In genomic region chr9:131840220-131840619, GRCh38 we compare ENCODE assay signal across 18 cellular contexts.
DNase-seq lines count a peak whose midpoint lies in the region; ATAC-seq, FAIRE-seq and TF ChIP-seq lines count a peak whose summit lies in the region.
"Had no signal": no experiment of that assay in that cellular context is flagged by ENCODE, and none has a peak within 500 bp of the region (broad histone marks: within the 10 kb centered on the region; RNA-seq: fewer than 3 reads in every experiment).

No MANE protein-coding gene starts in this region.

- H3K4me1 Mint-ChIP-seq in CD4-positive, alpha-beta T cell (ENCODE audit: low read depth) = peaks cover 14% of the 10 kb centered on the region
- peaks cover 0 to 17% (median 14%) of the 10 kb centered on the region in 3 donors for H3K4me1 Mint-ChIP-seq in T-cell
- H3K4me1 Mint-ChIP-seq: stimulated activated naive B cell treated with anti-CD40 and anti-IgM and Interleukin-4, amounts not matched to agents 10 μg/mL and 1 μg/mL and 100 μg/mL, for 72 hours had no signal

- H2AK5ac ChIP-seq in H1 (ENCODE audit: low read depth, low read length) = no peak overlapping the region

- no peaks in the 10 kb centered on the region for H3K79me1 ChIP-seq in H1 (ENCODE audit: low read depth, low read length)

- no peak overlapping the region for H3K18ac ChIP-seq in H1 (ENCODE audit: extremely low read depth, low read length)

- no peak for TF ChIP-seq RAD21 in H1 (IDR thresholded peaks at IDR 0.05 in 1 of 2, conservative IDR thresholded peaks at IDR 0.05 in 1 of 2; ENCODE audit: low read depth in 2 of 2, low read length in 2 of 2)

- peaks cover 4% of the 10 kb centered on the region for H3K27me3 Mint-ChIP-seq in CD4-positive, alpha-beta T cell
- H3K27me3 Mint-ChIP-seq in T-cell = peaks cover 7 to 33% of the 10 kb centered on the region in 2 donors

- 0 out of 2 replicates have a peak overlapping the region, but pooled peaks have one; percentile 46 for H2AFZ ChIP-seq in H1 (ENCODE audit: low read length)

- FAIRE-seq in H1 (lab: Jason Lieb, UNC) = no peak

- TF ChIP-seq POLR2A in H1 (IDR thresholded peaks at IDR 0.05; ENCODE audit: control extremely low read depth in 1 of 2, low read depth in 2 of 2, low read length in 2 of 2) = no peak

- peak overlapping the region; percentile 97 for H3K27ac Mint-ChIP-seq in CD4-positive, alpha-beta T cell
- peak overlapping the region; percentile 93 to 95 for H3K27ac Mint-ChIP-seq in T-cell
- H3K27ac Mint-ChIP-seq: stimulated activated naive B cell treated with anti-CD40 and anti-IgM and Interleukin-4, amounts not matched to agents 10 μg/mL and 1 μg/mL and 100 μg/mL, for 72 hours had no signal

- no peak for ATAC-seq in CD4-positive, alpha-beta T cell (ENCODE audit: poor library complexity)
- ATAC-seq in T-cell (replicated peaks in 1 of 4) (peak in 1 of 4 experiments; percentile 9), GM19351 (IDR thresholded peaks at IDR 0.05; ENCODE audit: unreplicated experiment) (no peak)
- ATAC-seq: stimulated activated naive B cell treated with anti-CD40 and anti-IgM and Interleukin-4, amounts not matched to agents 10 μg/mL and 1 μg/mL and 100 μg/mL, for 72 hours had no signal

- H3K4me3 ChIP-seq in BLaER1 treated with 17β-estradiol and CSF1 and Interleukin-3, amounts not matched to agents 10 nM and 100 nM = no peak overlapping the region
- no peak overlapping the region for H3K4me3 ChIP-seq in H1 (ENCODE audit: extremely low read depth in 1 of 4, insufficient read depth in 2 of 4, low read depth in 3 of 4, low read length in 4 of 4)
- H3K4me3 ChIP-seq: coronary artery, lung, SK-N-MC, thyroid gland had no signal

- H2BK5ac ChIP-seq in H1 (ENCODE audit: low read depth, low read length) = peak overlapping the region; percentile 5; the same call in 1 of the 2 replicates

- H4K5ac ChIP-seq in H1 (ENCODE audit: insufficient read length, low read depth, low read length) = no peak overlapping the region

- TF ChIP-seq EP300 in H1 (IDR thresholded peaks at IDR 0.05; ENCODE audit: borderline replicate concordance in 1 of 2, low read depth in 2 of 2, low read length in 2 of 2) = peak in 1 of 2 experiments; percentile 76; a peak in 1 of 3 replicates

- peak overlapping the region; percentile 77 to 98 (median 83) for H3K4me2 ChIP-seq in BLaER1 treated with 17β-estradiol and CSF1 and Interleukin-3, amounts not matched to agents 10 nM and 100 nM
- H3K4me2 ChIP-seq in H1 (ENCODE audit: insufficient read depth in 1 of 2, low read depth in 2 of 2, low read length in 2 of 2) = no peak overlapping the region

- 0 out of 2 replicates have a peak overlapping the region, but pooled peaks have one; percentile 48 for H2BK20ac ChIP-seq in H1 (ENCODE audit: low read length)

- no peak for TF ChIP-seq CTCF in CD4-positive, alpha-beta T cell (IDR thresholded peaks at IDR 0.05)
- TF ChIP-seq CTCF in H1 (IDR thresholded peaks at IDR 0.05; ENCODE audit: control extremely low read depth in 1 of 3, insufficient read depth in 1 of 3, low read depth in 1 of 3, low read length in 3 of 3) = no peak

- no peak overlapping the region for H3K23ac ChIP-seq in H1 (ENCODE audit: insufficient read length)

- intact Hi-C loops in CD4-positive, alpha-beta T cell (cut with DNase I, micrococcal nuclease) = no loop called here

- H3K36me3 Mint-ChIP-seq in CD4-positive, alpha-beta T cell (ENCODE audit: low read depth) = no peaks in the 10 kb centered on the region
- no peaks in the 10 kb centered on the region for H3K36me3 Mint-ChIP-seq in T-cell
- H3K36me3 Mint-ChIP-seq: stimulated activated naive B cell treated with anti-CD40 and anti-IgM and Interleukin-4, amounts not matched to agents 10 μg/mL and 1 μg/mL and 100 μg/mL, for 72 hours had no signal

- no peaks in the 10 kb centered on the region for H3K36me3 ChIP-seq in BLaER1 treated with 17β-estradiol and CSF1 and Interleukin-3, amounts not matched to agents 10 nM and 100 nM
- no peaks in the 10 kb centered on the region for H3K36me3 ChIP-seq in H1 (ENCODE audit: control insufficient read depth in 2 of 4, insufficient read depth in 4 of 4, low read length in 3 of 4)
- H3K36me3 ChIP-seq: brain microvascular endothelial cell, thyroid gland had no signal

- H4K20me1 ChIP-seq in BLaER1 treated with 17β-estradiol and CSF1 and Interleukin-3, amounts not matched to agents 10 nM and 100 nM = peaks cover 0 to 13% (median 0%) of the 10 kb centered on the region in 11 experiments; a peak in 1 of 22 replicates
- no peaks in the 10 kb centered on the region for H4K20me1 ChIP-seq in H1 (replicated peaks in 1 of 2; ENCODE audit: control insufficient read depth in 1 of 2, insufficient read depth in 2 of 2, low read length in 2 of 2)

- H3K14ac ChIP-seq in H1 (ENCODE audit: insufficient read length) = no peak overlapping the region

- H4K91ac ChIP-seq in H1 (replicated peaks; ENCODE audit: insufficient read length, low read length) = no peak overlapping the region

- H2BK12ac ChIP-seq in H1 (ENCODE audit: low read depth, low read length) = no peak overlapping the region

- no peaks in the 10 kb centered on the region for H3K9me3 Mint-ChIP-seq in CD4-positive, alpha-beta T cell
- H3K9me3 Mint-ChIP-seq in T-cell = no peaks in the 10 kb centered on the region
- H3K9me3 Mint-ChIP-seq: stimulated activated naive B cell treated with anti-CD40 and anti-IgM and Interleukin-4, amounts not matched to agents 10 μg/mL and 1 μg/mL and 100 μg/mL, for 72 hours had no signal

- no peaks in the 10 kb centered on the region for H3K9me3 ChIP-seq in BLaER1 treated with 17β-estradiol and CSF1 and Interleukin-3, amounts not matched to agents 10 nM and 100 nM (replicated peaks in 1 of 11)
- no peaks in the 10 kb centered on the region for H3K9me3 ChIP-seq in CD4-positive, alpha-beta T cell (ENCODE audit: control insufficient read depth, low read length)
- H3K9me3 ChIP-seq in H1 (ENCODE audit: insufficient read depth in 2 of 2, low read depth in 1 of 2, low read length in 1 of 2) = no peaks in the 10 kb centered on the region
- H3K9me3 ChIP-seq: thyroid gland had no signal

- H3K27me3 ChIP-seq in BLaER1 treated with 17β-estradiol and CSF1 and Interleukin-3, amounts not matched to agents 10 nM and 100 nM = peaks cover 0 to 36% (median 0%) of the 10 kb centered on the region in 11 experiments; a peak in 7 of 22 replicates
- no peaks in the 10 kb centered on the region for H3K27me3 ChIP-seq in CD4-positive, alpha-beta T cell (ENCODE audit: control insufficient read depth, insufficient read depth, low read length)
- no peaks in the 10 kb centered on the region for H3K27me3 ChIP-seq in H1 (replicated peaks in 1 of 4; ENCODE audit: control insufficient read depth in 3 of 4, extremely low read depth in 1 of 4, insufficient read depth in 3 of 4, low read length in 3 of 4)
- H3K27me3 ChIP-seq: brain microvascular endothelial cell, thyroid gland had no signal

- no peak overlapping the region for H2BK120ac ChIP-seq in H1 (replicated peaks; ENCODE audit: low read depth, low read length)

- CTCF ChIA-PET in CD4-positive, alpha-beta T cell (lab: Charles Lee) = no interaction called here
- CTCF ChIA-PET in T-cell (lab: Charles Lee) = no interaction called here
- CTCF ChIA-PET in H1 (lab: Charles Lee; ENCODE audit: partially characterized antibody) = interaction anchor here (0.6 to 3.7 kb wide), 14 partner anchors 9 to 396 kb away, joined by 3 to 20 read pairs (median 3); no protein-coding TSS in a partner anchor

- DNase-seq in CD4-positive, alpha-beta T cell = no peak
- no peak for DNase-seq in T-cell
- no peak for DNase-seq in H1 (ENCODE audit: low read depth in 1 of 2, low spot score in 2 of 2)
- no peak for DNase-seq in DMS153 (lab: John Stamatoyannopoulos, UW)
- no peak for DNase-seq in NCI-H1417 treated with DMSO at 0.1 percent for 48 hours (lab: John Stamatoyannopoulos, UW)
- DNase-seq: AML-193; islet precursor cell; NCI-H187 treated with DMSO at 0.1 percent for 48 hours; NCI-H226; stimulated activated naive B cell treated with anti-CD40 and anti-IgM and Interleukin-4, amounts not matched to agents 10 μg/mL and 1 μg/mL and 100 μg/mL, for 72 hours; thyroid gland had no signal

- H2BK15ac ChIP-seq in H1 (ENCODE audit: low read length) = no peak overlapping the region

- no peak overlapping the region for H3K4me3 Mint-ChIP-seq in CD4-positive, alpha-beta T cell
- peak overlapping the region in 1 of 3 donors; percentile 17 for H3K4me3 Mint-ChIP-seq in T-cell
- H3K4me3 Mint-ChIP-seq: stimulated activated naive B cell treated with anti-CD40 and anti-IgM and Interleukin-4, amounts not matched to agents 10 μg/mL and 1 μg/mL and 100 μg/mL, for 72 hours had no signal

- peak overlapping the region in 9 of 11 experiments; percentile 28 to 76 (median 67); a peak in 12 of 22 replicates for H3K9ac ChIP-seq in BLaER1 treated with 17β-estradiol and CSF1 and Interleukin-3, amounts not matched to agents 10 nM and 100 nM
- H3K9ac ChIP-seq in H1 (replicated peaks in 1 of 4; ENCODE audit: extremely low read depth in 1 of 4, low read depth in 3 of 4, low read length in 3 of 4) = no peak overlapping the region

- WGBS in H1 (ENCODE audit: extremely low coverage in 1 of 2, insufficient coverage in 1 of 2, insufficient read length in 1 of 2, insufficient replicate concordance in 2 of 2, low coverage in 1 of 2, low lambda C conversion rate in 2 of 2, missing lambda C conversion rate in 1 of 2), 2 experiments = 90% methylated on average over 8 of the region's 8 CpGs; no CpG with 5 or more reads in 1 of the 2 experiments

- H4K8ac ChIP-seq in H1 (ENCODE audit: extremely low read depth, insufficient read depth, low read length) = peak overlapping the region; percentile 23; the same call in 1 of the 2 replicates

- no peaks in the 10 kb centered on the region for H3K79me2 ChIP-seq in H1 (ENCODE audit: control insufficient read depth in 1 of 2, insufficient read depth in 2 of 2, low read length in 2 of 2)

- no peaks in the 10 kb centered on the region for H3K23me2 ChIP-seq in H1 (ENCODE audit: low read depth, low read length)

- H3K56ac ChIP-seq in H1 (replicated peaks; ENCODE audit: insufficient read length, low read depth, low read length) = no peak overlapping the region

- peak overlapping the region in 10 of 11 experiments; percentile 11 to 85 (median 80); a peak in 18 of 22 replicates for H3K27ac ChIP-seq in BLaER1 treated with 17β-estradiol and CSF1 and Interleukin-3, amounts not matched to agents 10 nM and 100 nM
- H3K27ac ChIP-seq in CD4-positive, alpha-beta T cell (ENCODE audit: low read depth, low read length) = no peak overlapping the region
- H3K27ac ChIP-seq in H1 (ENCODE audit: low read depth, low read length) = no peak overlapping the region
- H3K27ac ChIP-seq: brain microvascular endothelial cell, coronary artery, HL-60, SK-N-MC, thyroid gland had no signal

- H3K4me1 ChIP-seq in BLaER1 treated with 17β-estradiol and CSF1 and Interleukin-3, amounts not matched to agents 10 nM and 100 nM = peaks cover 43 to 93% (median 86%) of the 10 kb centered on the region in 10 experiments
- H3K4me1 ChIP-seq in H1 (replicated peaks in 1 of 4; ENCODE audit: control insufficient read depth in 3 of 4, insufficient read depth in 4 of 4, low read length in 3 of 4) = peaks cover 0 to 3% (median 0%) of the 10 kb centered on the region in 4 experiments; a peak in 2 of 7 replicates
- H3K4me1 ChIP-seq: thyroid gland had no signal

- POLR2A ChIA-PET in CD4-positive, alpha-beta T cell (lab: Charles Lee) = no interaction called here
- POLR2A ChIA-PET in T-cell (lab: Charles Lee) (interaction anchor here in 1 of 2 donors (0.9 kb wide), 1 partner anchor 240 kb away, joined by 3 read pairs; the partner anchor contains the start of gene MED27), H1 (lab: Charles Lee; ENCODE audit: partially characterized antibody) (interaction anchor here (1.0 kb wide), 1 partner anchor 85 kb away, joined by 3 read pairs; no protein-coding TSS in a partner anchor)

- H3K4ac ChIP-seq in H1 (replicated peaks; ENCODE audit: insufficient read length, low read depth, low read length) = no peak overlapping the region

Comparison
In these comparisons a context has a peak if more than half of its experiments do, and no peak if none do; other contexts are left out.
1. H3K27ac ChIP-seq: peak in BLaER1 treated with 17β-estradiol and CSF1 and Interleukin-3, amounts not matched to agents 10 nM and 100 nM (10 of 11); none in CD4-positive, alpha-beta T cell (single experiment) and H1 (single experiment).
2. H3K4me2 ChIP-seq: peak in BLaER1 treated with 17β-estradiol and CSF1 and Interleukin-3, amounts not matched to agents 10 nM and 100 nM (11 of 11); none in H1 (0 of 2).
3. H3K9ac ChIP-seq: peak in BLaER1 treated with 17β-estradiol and CSF1 and Interleukin-3, amounts not matched to agents 10 nM and 100 nM (9 of 11); none in H1 (0 of 4).